ENCODE assay signal across 1 cellular context in the genomic region with DNA sequence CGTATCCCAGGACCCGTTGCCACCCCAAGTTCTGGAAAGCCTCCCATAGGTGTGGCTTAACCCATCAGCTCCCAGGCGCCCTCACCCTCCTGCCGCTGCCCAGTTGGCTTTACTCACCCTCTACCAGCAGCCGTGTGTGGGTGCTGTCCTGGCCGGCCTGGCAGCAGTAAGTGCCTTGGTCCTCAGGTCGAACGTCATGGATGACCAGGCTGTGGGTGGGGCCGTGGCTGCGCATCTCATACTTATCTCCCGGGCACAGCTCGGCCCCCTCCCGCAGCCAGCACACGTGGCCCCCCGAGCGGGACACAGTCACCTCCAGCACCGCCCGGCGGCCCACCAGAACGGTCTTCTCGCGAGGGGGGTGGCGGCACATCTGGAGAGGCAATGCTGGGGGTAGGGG.
TF ChIP-seq lines count a peak whose summit lies in the region.

No MANE protein-coding gene starts in this region.

TF ChIP-seq in SK-N-SH treated with all-trans-retinoic acid at 6 μM for 48 hours, 23 proteins besides CTCF, POLR2A, EP300 and RAD21 (continued from another document):
- TF ChIP-seq TCF4 (CRISPR knock-in tag; IDR thresholded peaks at IDR 0.05; ENCODE audit: borderline replicate concordance), result no peak
